In the genomic region with DNA sequence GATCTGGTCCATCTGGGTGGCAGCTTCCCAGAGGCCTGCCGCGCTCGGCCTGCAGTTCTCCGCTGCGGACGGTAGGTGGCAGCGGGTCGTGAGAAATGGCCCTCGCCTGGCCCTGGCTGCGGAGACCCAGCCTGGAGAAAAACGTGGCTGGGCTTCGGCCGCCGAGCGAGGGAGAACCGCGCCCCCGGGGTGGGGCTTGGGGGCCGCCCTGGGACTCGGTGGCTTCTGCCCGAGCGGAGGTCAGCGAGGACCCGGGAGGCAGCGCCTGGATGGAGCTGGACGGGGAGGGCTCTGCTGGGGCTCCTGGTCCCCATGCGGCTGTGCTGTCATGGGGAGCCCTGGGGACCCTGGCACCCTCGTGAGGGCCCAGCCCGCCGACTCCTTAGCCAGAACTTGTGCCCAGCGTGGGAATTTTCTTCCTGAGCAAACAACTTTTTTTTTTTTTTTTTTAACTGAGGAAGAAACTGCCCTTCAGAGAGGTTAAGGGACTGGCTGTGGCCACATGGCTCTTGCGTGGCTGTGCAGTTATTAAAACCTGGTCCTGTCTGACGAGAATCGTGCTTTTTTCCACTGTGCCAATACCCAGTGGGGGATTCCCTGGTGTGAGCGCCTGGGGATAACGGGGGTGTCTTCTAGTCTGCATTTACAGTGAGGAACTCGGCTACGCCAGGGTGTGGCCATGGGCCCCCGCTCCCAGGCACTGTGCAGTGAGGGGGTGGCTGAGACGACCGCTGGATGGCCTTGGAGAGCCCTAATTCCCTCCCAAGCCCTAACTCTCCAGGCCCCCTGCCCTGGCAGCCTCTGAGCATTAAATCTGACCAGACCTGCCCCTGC, we compare ENCODE assay signal across 8 cellular contexts.
A peak's percentile ranks its signal among the peaks of the same experiment; 100 is the strongest.
DNase-seq lines count a peak whose midpoint lies in the region; ATAC-seq and TF ChIP-seq lines count a peak whose summit lies in the region.

No MANE protein-coding gene starts in this region.

- peak overlapping the region; percentile 92 for H2BK120ac ChIP-seq in neuronal stem cell (ENCODE audit: low read depth, low read length)

- H3K4me2 ChIP-seq in KMS-11 (peak overlapping the region; percentile 64), neuronal stem cell (ENCODE audit: insufficient read depth, low read length, poor library complexity, severe bottlenecking) (no peak overlapping the region)

- H2BK15ac ChIP-seq in neuronal stem cell (ENCODE audit: low read length): peak overlapping the region; percentile 52

- no peak overlapping the region for H3K14ac ChIP-seq in neuronal stem cell (ENCODE audit: low read length)

- H3K4ac ChIP-seq in neuronal stem cell (ENCODE audit: low read length): no peak overlapping the region

- H4K8ac ChIP-seq in neuronal stem cell (ENCODE audit: low read depth, low read length): no peak overlapping the region

- H3K27ac ChIP-seq in KMS-11 (no peak overlapping the region), RWPE1 (peak overlapping the region; percentile 36; the same call in 1 of the 2 replicates), neuronal stem cell (replicated peaks; ENCODE audit: low read length) (peak overlapping the region; percentile 49), subcutaneous abdominal adipose tissue (ENCODE audit: low read depth, low read length) (peak overlapping the region; percentile 49)

- H3K79me2 ChIP-seq in KMS-11 (ENCODE audit: insufficient read depth, low read depth): no peaks in the 10 kb centered on the region

- H3K79me1 ChIP-seq in neuronal stem cell (ENCODE audit: low read depth, low read length): no peaks in the 10 kb centered on the region

- no CpG with 5 or more reads among the region's 41 CpGs for whole genome bisulfite sequencing in neuronal stem cell (ENCODE audit: extremely low coverage in 2 of 2, insufficient read length in 2 of 2, insufficient replicate concordance in 1 of 2), 2 donors

- no peak overlapping the region for H3K4me3 ChIP-seq in KMS-11 (IDR thresholded peaks at IDR 0.05; ENCODE audit: insufficient read depth, low read depth, low read length)
- H3K4me3 ChIP-seq in neuronal stem cell (ENCODE audit: low read length in 2 of 2): peak overlapping the region in 1 of 2 donors; percentile 17
- H3K4me3 ChIP-seq in subcutaneous abdominal adipose tissue (ENCODE audit: low read depth in 1 of 5, low read length in 5 of 5): peak overlapping the region; percentile 55 to 62 (median 59)

- no peak overlapping the region for H4K91ac ChIP-seq in neuronal stem cell (ENCODE audit: low read depth, low read length, poor library complexity)

- H3K4me1 ChIP-seq in KMS-11 (ENCODE audit: low read depth, poor library complexity, severe bottlenecking) (peaks cover 3% of the 10 kb centered on the region), neuronal stem cell (ENCODE audit: control insufficient read depth in 2 of 2, insufficient read depth in 1 of 2, low read depth in 1 of 2, low read length in 2 of 2) (peaks cover 13 to 21% of the 10 kb centered on the region in 2 donors), subcutaneous abdominal adipose tissue (ENCODE audit: control insufficient read depth in 5 of 5, insufficient read depth in 5 of 5, low read length in 5 of 5) (peaks cover 11 to 26% (median 19%) of the 10 kb centered on the region in 5 donors)

- TF ChIP-seq CTCF in KMS-11 (conservative IDR thresholded peaks at IDR 0.05; ENCODE audit: low read depth, low read length) (peak; percentile 83), RWPE1 (conservative IDR thresholded peaks at IDR 0.05; ENCODE audit: low read depth) (peak; percentile 92)

- H3K36me3 ChIP-seq in KMS-11 (ENCODE audit: insufficient read depth) (no peaks in the 10 kb centered on the region), neuronal stem cell (replicated peaks in 1 of 2; ENCODE audit: control insufficient read depth in 2 of 2, insufficient read depth in 2 of 2, low read length in 2 of 2) (no peaks in the 10 kb centered on the region), subcutaneous abdominal adipose tissue (ENCODE audit: control insufficient read depth in 5 of 5, insufficient read depth in 5 of 5, low read length in 5 of 5) (peaks cover 0 to 3% (median 0%) of the 10 kb centered on the region in 5 donors)

- DNase-seq in EH (ENCODE audit: low read depth) (peak; percentile 92), RWPE1 (ENCODE audit: low spot score) (peak; percentile 86), foreskin melanocyte (peak; percentile 86), neuronal stem cell (ENCODE audit: low spot score) (peak; percentile 97)
- peak; percentile 3 for DNase-seq in activated gamma-delta T cell treated with anti-CD3 and anti-CD28 coated beads, Interleukin-2, amount 50 U/mL, for 16 hours (ENCODE audit: low read depth)

- CTCF ChIA-PET in RWPE1 (lab: Yijun Ruan, JAX): interaction anchor here (0.5 to 2.6 kb wide), 17 partner anchors 8 to 963 kb away, joined by 3 to 26 read pairs (median 3); no protein-coding TSS in a partner anchor

- H3K9ac ChIP-seq in KMS-11 (peak overlapping the region; percentile 50; the same call in 1 of the 2 replicates), neuronal stem cell (ENCODE audit: low read depth, low read length, poor library complexity) (no peak overlapping the region), subcutaneous abdominal adipose tissue (ENCODE audit: low read length in 5 of 5) (peak overlapping the region in 3 of 5 donors; percentile 49 to 82 (median 65))

- H2AFZ ChIP-seq in KMS-11 (ENCODE audit: low read depth) (peak overlapping the region; percentile 94), neuronal stem cell (ENCODE audit: low read length) (peak overlapping the region; percentile 97)

- H4K20me1 ChIP-seq in KMS-11 (ENCODE audit: insufficient read depth): no peaks in the 10 kb centered on the region

- peak; percentile 99 for ATAC-seq in GM21825 (IDR thresholded peaks at IDR 0.05; ENCODE audit: unreplicated experiment)

- POLR2A ChIA-PET in RWPE1 (lab: Yijun Ruan, JAX; ENCODE audit: low non-redundant PET): no interaction called here

- peak overlapping the region; percentile 31 for H3K23ac ChIP-seq in neuronal stem cell (ENCODE audit: low read depth, low read length, poor library complexity)

- H3K18ac ChIP-seq in neuronal stem cell (ENCODE audit: low read length): peak overlapping the region; percentile 91

- H2AK5ac ChIP-seq in neuronal stem cell (ENCODE audit: low read depth, low read length): peak overlapping the region; percentile 91

- H3K27me3 ChIP-seq in KMS-11 (ENCODE audit: insufficient read depth, low read depth): no peaks in the 10 kb centered on the region
- H3K27me3 ChIP-seq in neuronal stem cell (ENCODE audit: control insufficient read depth in 3 of 3, insufficient read depth in 3 of 3, low read depth in 1 of 3, low read length in 3 of 3): no peaks in the 10 kb centered on the region
- H3K27me3 ChIP-seq in subcutaneous abdominal adipose tissue (ENCODE audit: control insufficient read depth in 5 of 5, insufficient read depth in 4 of 5, low read length in 5 of 5): peaks cover 0 to 4% (median 0%) of the 10 kb centered on the region in 5 donors

- peak overlapping the region; percentile 87 for H2BK12ac ChIP-seq in neuronal stem cell (ENCODE audit: low read length)

- H3K9me3 ChIP-seq in neuronal stem cell (replicated peaks in 1 of 2; ENCODE audit: control insufficient read depth in 2 of 2, insufficient read depth in 1 of 2, low read depth in 1 of 2, low read length in 2 of 2) (no peaks in the 10 kb centered on the region), subcutaneous abdominal adipose tissue (ENCODE audit: control insufficient read depth in 5 of 5, low read length in 5 of 5) (no peaks in the 10 kb centered on the region)

- H2BK5ac ChIP-seq in neuronal stem cell (ENCODE audit: low read length): peak overlapping the region; percentile 43

Comparison
In these comparisons a context has a peak if more than half of its experiments do, and no peak if none do; other contexts are left out.
1. DNase-seq: peak in every context shown above with its lines; median percentile 97 in neuronal stem cell; 92 in EH; 86 in RWPE1; 86 in foreskin melanocyte; 3 in activated gamma-delta T cell treated with anti-CD3 and anti-CD28 coated beads, Interleukin-2, amount 50 U/mL, for 16 hours.